In genomic region chr1:201939271-201939973, GRCh38 we compare ENCODE assay signal across 18 cellular contexts. TPM values are rescaled to one million over a fixed set of nuclear protein-coding genes. Genes with fewer than 3 reads are reported as not detected.
A peak's percentile ranks its signal among the peaks of the same experiment; 100 is the strongest.
DNase-seq lines count a peak whose midpoint lies in the region; TF ChIP-seq lines count a peak whose summit lies in the region.
"Had no signal": no experiment of that assay in that cellular context is flagged by ENCODE, and none has a peak within 500 bp of the region (broad histone marks: within the 10 kb centered on the region; RNA-seq: fewer than 3 reads in every experiment).

No MANE protein-coding gene starts in this region.

- H3K27ac ChIP-seq in breast epithelium (peak overlapping the region; percentile 60 to 69), prostate gland (peak overlapping the region; percentile 33 to 52), urinary bladder (ENCODE audit: low read depth) (peak overlapping the region; percentile 72), RWPE1 (no peak overlapping the region)
- H3K27ac ChIP-seq: foreskin keratinocyte had no signal

- CTCF ChIA-PET in MCF 10A (lab: Yijun Ruan, JAX) (interaction anchor here (0.6 to 3.1 kb wide), 4 partner anchors 44 to 638 kb away, joined by 4 to 23 read pairs (median 10); no protein-coding TSS in a partner anchor), RWPE1 (lab: Yijun Ruan, JAX) (interaction anchor here (0.7 to 1.1 kb wide), 2 partner anchors 15 to 196 kb away, joined by 3 to 4 read pairs; no protein-coding TSS in a partner anchor)
- CTCF ChIA-PET in activated CD4-positive, alpha-beta memory T cell treated with anti-CD3 and anti-CD28 coated beads for 36 hours (lab: Charles Lee): no interaction called here

- H3K27me3 ChIP-seq in breast epithelium (no peaks in the 10 kb centered on the region), prostate gland (replicated peaks; ENCODE audit: insufficient read depth) (no peaks in the 10 kb centered on the region)
- H3K27me3 ChIP-seq: SJSA1 had no signal

- H3K9me3 ChIP-seq in breast epithelium (no peaks in the 10 kb centered on the region), prostate gland (no peaks in the 10 kb centered on the region)
- H3K9me3 ChIP-seq: SJSA1 had no signal

- POLR2A ChIA-PET in MCF 10A (lab: Yijun Ruan, JAX) (interaction anchor here (0.7 to 1.2 kb wide), 4 partner anchors 9 to 56 kb away, joined by 3 to 4 read pairs (median 4); no protein-coding TSS in a partner anchor), RWPE1 (lab: Yijun Ruan, JAX; ENCODE audit: low non-redundant PET) (no interaction called here)
- POLR2A ChIA-PET in activated CD4-positive, alpha-beta memory T cell treated with anti-CD3 and anti-CD28 coated beads for 36 hours (lab: Charles Lee): no interaction called here

- no peak for TF ChIP-seq POLR2A in breast epithelium (IDR thresholded peaks at IDR 0.05)
- TF ChIP-seq POLR2A in prostate gland (IDR thresholded peaks at IDR 0.05): no peak

- H3K4me3 Mint-ChIP-seq in MCF 10A (ENCODE audit: unreplicated experiment): no peak overlapping the region
- H3K4me3 Mint-ChIP-seq in glutamatergic neuron (ENCODE audit: unreplicated experiment): no peak overlapping the region
- no peak overlapping the region for H3K4me3 Mint-ChIP-seq in activated CD4-positive, alpha-beta memory T cell treated with anti-CD3 and anti-CD28 coated beads for 36 hours
- H3K4me3 Mint-ChIP-seq: activated naive CD4-positive, alpha-beta T cell treated with anti-CD3 and anti-CD28 coated beads, Interleukin-2, amount 50 U/mL, for 24 hours; memory B cell had no signal

- peak overlapping the region in 1 of 3 donors; percentile 20 for H3K4me3 ChIP-seq in breast epithelium
- no peak overlapping the region for H3K4me3 ChIP-seq in prostate gland
- no peak overlapping the region for H3K4me3 ChIP-seq in urinary bladder (ENCODE audit: low read depth, low read length)
- H3K4me3 ChIP-seq: SJSA1 had no signal

- H3K9me3 Mint-ChIP-seq in MCF 10A (ENCODE audit: unreplicated experiment): no peaks in the 10 kb centered on the region
- peaks cover 2% of the 10 kb centered on the region for H3K9me3 Mint-ChIP-seq in glutamatergic neuron (ENCODE audit: unreplicated experiment)
- H3K9me3 Mint-ChIP-seq in activated CD4-positive, alpha-beta memory T cell treated with anti-CD3 and anti-CD28 coated beads for 36 hours: no peaks in the 10 kb centered on the region
- H3K9me3 Mint-ChIP-seq: activated naive CD4-positive, alpha-beta T cell treated with anti-CD3 and anti-CD28 coated beads, Interleukin-2, amount 50 U/mL, for 24 hours; memory B cell had no signal

- H3K36me3 ChIP-seq in breast epithelium (no peaks in the 10 kb centered on the region), prostate gland (no peaks in the 10 kb centered on the region), urinary bladder (ENCODE audit: insufficient read depth) (no peaks in the 10 kb centered on the region)
- H3K36me3 ChIP-seq: SJSA1 had no signal

- TF ChIP-seq CTCF in breast epithelium (IDR thresholded peaks at IDR 0.05) (no peak), MCF 10A (IDR thresholded peaks at IDR 0.05; ENCODE audit: unreplicated experiment) (no peak), glutamatergic neuron (IDR thresholded peaks at IDR 0.05; ENCODE audit: partially characterized antibody, unreplicated experiment) (no peak), prostate gland (IDR thresholded peaks at IDR 0.05) (no peak), RWPE1 (conservative IDR thresholded peaks at IDR 0.05; ENCODE audit: low read depth) (no peak)

- no peak for DNase-seq in breast epithelium (ENCODE audit: low spot score in 2 of 2)
- no peak for DNase-seq in MCF 10A (ENCODE audit: unreplicated experiment)
- no peak for DNase-seq in glutamatergic neuron
- DNase-seq in prostate gland (ENCODE audit: low spot score): no peak
- no peak for DNase-seq in globus pallidus (ENCODE audit: low spot score)
- DNase-seq in activated CD4-positive, alpha-beta memory T cell treated with anti-CD3 and anti-CD28 coated beads for 36 hours: no peak
- DNase-seq in RWPE1 (ENCODE audit: low spot score): no peak
- DNase-seq: 8988T; activated CD4-positive, alpha-beta T cell treated with anti-CD3 and anti-CD28 coated beads for 4 hours; C1 segment of cervical spinal cord; central memory CD4-positive, alpha-beta T cell; foreskin keratinocyte; NCI-H446 treated with DMSO at 0.1 percent for 48 hours had no signal

- H3K27ac Mint-ChIP-seq in MCF 10A (ENCODE audit: low read depth, unreplicated experiment) (no peak overlapping the region), glutamatergic neuron (ENCODE audit: unreplicated experiment) (peak overlapping the region; percentile 52)
- H3K27ac Mint-ChIP-seq in activated CD4-positive, alpha-beta memory T cell treated with anti-CD3 and anti-CD28 coated beads for 36 hours: no peak overlapping the region
- H3K27ac Mint-ChIP-seq: activated naive CD4-positive, alpha-beta T cell treated with anti-CD3 and anti-CD28 coated beads, Interleukin-2, amount 50 U/mL, for 24 hours; memory B cell had no signal

- intact Hi-C loops in breast epithelium (cut with DNase I; ENCODE audit: low total_unique reads): no loop called here
- intact Hi-C loops in MCF 10A (cut with micrococcal nuclease): no loop called here
- intact Hi-C loops in prostate gland (cut with DNase I): no loop called here
- intact Hi-C loops in activated CD4-positive, alpha-beta memory T cell treated with anti-CD3 and anti-CD28 coated beads for 36 hours (cut with micrococcal nuclease): no loop called here

- peaks cover 8% of the 10 kb centered on the region for H3K4me1 Mint-ChIP-seq in MCF 10A (ENCODE audit: insufficient read depth, unreplicated experiment)
- peaks cover 21% of the 10 kb centered on the region for H3K4me1 Mint-ChIP-seq in glutamatergic neuron (ENCODE audit: low read depth, unreplicated experiment)
- H3K4me1 Mint-ChIP-seq in activated CD4-positive, alpha-beta memory T cell treated with anti-CD3 and anti-CD28 coated beads for 36 hours (ENCODE audit: low read depth): no peaks in the 10 kb centered on the region
- H3K4me1 Mint-ChIP-seq: activated naive CD4-positive, alpha-beta T cell treated with anti-CD3 and anti-CD28 coated beads, Interleukin-2, amount 50 U/mL, for 24 hours; memory B cell had no signal

- WGBS in prostate gland: 40% methylated on average over 8 of the region's 8 CpGs
- 29% methylated on average over 8 of the region's 8 CpGs for WGBS in urinary bladder

- H3K27me3 Mint-ChIP-seq in MCF 10A (ENCODE audit: insufficient read depth, unreplicated experiment) (no peaks in the 10 kb centered on the region), glutamatergic neuron (ENCODE audit: unreplicated experiment) (peaks cover 4% of the 10 kb centered on the region)
- H3K27me3 Mint-ChIP-seq in activated CD4-positive, alpha-beta memory T cell treated with anti-CD3 and anti-CD28 coated beads for 36 hours: peaks cover 8% of the 10 kb centered on the region

- H3K4me1 ChIP-seq in breast epithelium (peaks cover 0 to 5% of the 10 kb centered on the region in 2 donors), prostate gland (replicated peaks) (no peaks in the 10 kb centered on the region), urinary bladder (ENCODE audit: insufficient read depth) (no peaks in the 10 kb centered on the region)

- no peaks in the 10 kb centered on the region for H3K36me3 Mint-ChIP-seq in MCF 10A (ENCODE audit: insufficient read depth, unreplicated experiment)
- no peaks in the 10 kb centered on the region for H3K36me3 Mint-ChIP-seq in glutamatergic neuron (ENCODE audit: unreplicated experiment)
- no peaks in the 10 kb centered on the region for H3K36me3 Mint-ChIP-seq in activated CD4-positive, alpha-beta memory T cell treated with anti-CD3 and anti-CD28 coated beads for 36 hours
- H3K36me3 Mint-ChIP-seq: activated naive CD4-positive, alpha-beta T cell treated with anti-CD3 and anti-CD28 coated beads, Interleukin-2, amount 50 U/mL, for 24 hours; memory B cell had no signal

- BruUV-seq in MCF 10A (replicated peaks; lab: Mats Ljungman, UMichigan): no TSS peak

RNA-seq across cellular contexts. Expression of gene LMOD1, which starts 6.9 kb away (rescaled TPM):
- total RNA-seq in breast epithelium (10 to 100 TPM; 60.0 to 92.2 (median 87.2) TPM), MCF 10A (2022) (not detected in 2 replicates), glutamatergic neuron (ENCODE audit: unreplicated experiment) (0.20 TPM), prostate gland (100 to 1,000 TPM; 112 to 190 TPM), urinary bladder (71.7 TPM)
- polyA plus RNA-seq in urinary bladder: 731 TPM
- not detected for total RNA-seq in activated CD4-positive, alpha-beta memory T cell treated with anti-CD3 and anti-CD28 coated beads for 36 hours
- total RNA-seq: foreskin keratinocyte, HT-29 had no signal
- polyA plus RNA-seq: foreskin keratinocyte had no signal

RNA-seq across cellular contexts. Expression of gene TIMM17A, which starts 15.9 kb away (rescaled TPM):
- total RNA-seq in breast epithelium (10 to 100 TPM; 24.5 to 30.1 (median 26.2) TPM), MCF 10A (2022) (157 and 171 TPM in 2 replicates), glutamatergic neuron (ENCODE audit: unreplicated experiment) (69.8 TPM), prostate gland (10 to 100 TPM; 22.0 to 29.3 TPM), urinary bladder (27.2 TPM)
- polyA plus RNA-seq in urinary bladder: 42.0 TPM
- 10 to 100 TPM; 66.5 to 67.2 TPM for total RNA-seq in activated CD4-positive, alpha-beta memory T cell treated with anti-CD3 and anti-CD28 coated beads for 36 hours

RNA-seq across cellular contexts. Expression of gene RNPEP, which starts 43.0 kb away (rescaled TPM):
- 10 to 100 TPM; 43.0 to 66.7 (median 57.4) TPM for total RNA-seq in breast epithelium
- 147 and 155 TPM in 2 replicates for total RNA-seq in MCF 10A (2022)
- total RNA-seq in glutamatergic neuron (ENCODE audit: unreplicated experiment): 42.4 TPM
- total RNA-seq in prostate gland: 100 to 1,000 TPM in 1 of 2 donors, 10 to 100 TPM in 1; 70.4 to 104 TPM
- total RNA-seq in urinary bladder: 24.0 TPM
- polyA plus RNA-seq in urinary bladder: 31.6 TPM
- 10 to 100 TPM; 48.3 to 50.1 TPM for total RNA-seq in activated CD4-positive, alpha-beta memory T cell treated with anti-CD3 and anti-CD28 coated beads for 36 hours

RNA-seq across cellular contexts. Expression of gene SHISA4, which starts 50.7 kb away (rescaled TPM):
- total RNA-seq in breast epithelium: 10 to 100 TPM; 15.7 to 21.9 (median 20.3) TPM
- total RNA-seq in MCF 10A (2022): 7.6 and 20.9 TPM in 2 replicates
- 2.9 TPM for total RNA-seq in glutamatergic neuron (ENCODE audit: unreplicated experiment)
- total RNA-seq in prostate gland: 10 to 100 TPM; 24.5 to 61.9 TPM
- 10.1 TPM for total RNA-seq in urinary bladder
- 32.7 TPM for polyA plus RNA-seq in urinary bladder
- under 1 TPM; 0.27 to 0.59 TPM for total RNA-seq in activated CD4-positive, alpha-beta memory T cell treated with anti-CD3 and anti-CD28 coated beads for 36 hours

Comparison
In these comparisons a context has a peak if more than half of its experiments do, and no peak if none do; other contexts are left out.
1. RNA of gene LMOD1, which starts 6.9 kb away (total RNA-seq): 112 to 190 TPM in prostate gland, 60.0 to 92.2 TPM in breast epithelium and 71.7 TPM in urinary bladder (single experiment); 0.20 TPM in glutamatergic neuron (single experiment), not detected in activated CD4-positive, alpha-beta memory T cell treated with anti-CD3 and anti-CD28 coated beads for 36 hours and not detected in MCF 10A; every median in the first group is over 10 times any median in the second.